ENCODE assay signal across 8 cellular contexts in the genomic region with DNA sequence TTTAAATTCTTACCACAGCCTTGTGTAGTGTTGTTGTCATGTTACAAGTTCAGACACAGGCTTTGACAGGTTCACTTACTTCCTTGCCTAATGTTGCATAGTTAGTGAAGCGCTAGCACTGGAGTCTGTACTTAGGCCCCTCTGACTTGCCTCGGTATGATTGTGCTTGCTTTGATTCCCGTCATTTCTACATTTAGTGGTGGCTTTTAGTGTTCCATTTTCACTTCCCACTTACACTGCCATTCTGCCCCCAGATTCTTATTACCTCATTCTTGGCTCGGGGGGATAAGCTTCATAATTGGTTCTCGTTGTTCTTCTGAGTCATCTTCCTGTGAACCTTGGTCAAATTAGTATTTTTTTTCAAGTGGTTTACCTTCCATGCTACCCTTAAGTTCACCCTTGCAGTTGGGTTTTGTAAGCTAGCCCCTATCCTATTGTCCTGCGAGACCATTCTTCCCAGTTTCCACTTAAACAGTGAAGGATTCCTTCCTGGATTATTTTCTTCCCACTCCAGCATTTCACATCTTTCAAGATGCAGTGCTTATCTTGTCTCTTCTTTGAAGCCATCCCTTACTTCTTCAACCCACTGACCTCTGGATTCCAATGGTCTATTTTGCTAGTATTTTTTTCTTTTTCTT.
DNase-seq lines count a peak whose midpoint lies in the region; ATAC-seq, FAIRE-seq and TF ChIP-seq lines count a peak whose summit lies in the region.

No MANE protein-coding gene starts in this region.

- FAIRE-seq in frontal cortex (lab: Jason Lieb, UNC), result no peak

- H3K9me3 ChIP-seq in thymus (ENCODE audit: control insufficient read depth), result no peaks in the 10 kb centered on the region

- WGBS in thymus, result 93% methylated on average over 6 of the region's 6 CpGs

- no peak for TF ChIP-seq CTCF in BJ (IDR thresholded peaks at IDR 0.05; ENCODE audit: insufficient read depth, low read depth, low read length)
- no peak for TF ChIP-seq CTCF in fibroblast of the aortic adventitia (IDR thresholded peaks at IDR 0.05; ENCODE audit: insufficient read depth, low read length)

- H3K4me3 ChIP-seq in BJ (ENCODE audit: low read depth, low read length) (no peak overlapping the region), fibroblast of the aortic adventitia (ENCODE audit: low read depth, low read length) (no peak overlapping the region), thymus (ENCODE audit: low read length) (no peak overlapping the region)

- H3K27me3 ChIP-seq in BJ (ENCODE audit: control insufficient read depth, insufficient read depth, low read length) (no peaks in the 10 kb centered on the region), thymus (ENCODE audit: control insufficient read depth, insufficient read depth) (no peaks in the 10 kb centered on the region)

- CTCF ChIA-PET in BJ (lab: Yijun Ruan, JAX), result interaction anchor here (1.3 to 2.3 kb wide), 3 partner anchors 15 to 354 kb away, joined by 3 to 4 read pairs (median 3); no protein-coding TSS in a partner anchor

- peak; percentile 85 for ATAC-seq in GM19035 (IDR thresholded peaks at IDR 0.05; ENCODE audit: unreplicated experiment)
- ATAC-seq in HG03095 (IDR thresholded peaks at IDR 0.05; ENCODE audit: unreplicated experiment), result peak; percentile 92

- H3K27ac ChIP-seq in thymus (ENCODE audit: low read depth), result peak overlapping the region; percentile 42

- H3K36me3 ChIP-seq in BJ (ENCODE audit: control insufficient read depth, insufficient read depth, low read length), result peaks cover 2% of the 10 kb centered on the region; the same call in 1 of the 2 replicates
- H3K36me3 ChIP-seq in thymus (ENCODE audit: control insufficient read depth, insufficient read depth), result no peaks in the 10 kb centered on the region

- POLR2A ChIA-PET in BJ (lab: Charles Lee), result interaction anchor here (0.6 kb wide), 1 partner anchor 47 kb away, joined by 4 read pairs; no protein-coding TSS in a partner anchor

- peak; percentile 33 for DNase-seq in BJ (ENCODE audit: low read depth)
- peak in 3 of 5 experiments; percentile 5 to 67 (median 13) for DNase-seq in T-helper 2 cell
- peak; percentile 45 for DNase-seq in fibroblast of the aortic adventitia (ENCODE audit: low read depth)
- no peak for DNase-seq in DMS153 treated with DMSO at 0.1 percent for 48 hours (lab: John Stamatoyannopoulos, UW; ENCODE audit: unreplicated experiment)
- DNase-seq in frontal cortex (ENCODE audit: low spot score in 2 of 2), result no peak

- no peaks in the 10 kb centered on the region for H3K4me1 ChIP-seq in thymus (ENCODE audit: control insufficient read depth, insufficient read depth, low read length)

Comparison
In these comparisons a context has a peak if more than half of its experiments do, and no peak if none do; other contexts are left out.
1. DNase-seq: peak in BJ (single experiment), T-helper 2 cell (3 of 5) and fibroblast of the aortic adventitia (single experiment); none in DMS153 treated with DMSO at 0.1 percent for 48 hours (single experiment) and frontal cortex (0 of 2).